Comparison of ENCODE assay signal across 7 cellular contexts in the genomic region with DNA sequence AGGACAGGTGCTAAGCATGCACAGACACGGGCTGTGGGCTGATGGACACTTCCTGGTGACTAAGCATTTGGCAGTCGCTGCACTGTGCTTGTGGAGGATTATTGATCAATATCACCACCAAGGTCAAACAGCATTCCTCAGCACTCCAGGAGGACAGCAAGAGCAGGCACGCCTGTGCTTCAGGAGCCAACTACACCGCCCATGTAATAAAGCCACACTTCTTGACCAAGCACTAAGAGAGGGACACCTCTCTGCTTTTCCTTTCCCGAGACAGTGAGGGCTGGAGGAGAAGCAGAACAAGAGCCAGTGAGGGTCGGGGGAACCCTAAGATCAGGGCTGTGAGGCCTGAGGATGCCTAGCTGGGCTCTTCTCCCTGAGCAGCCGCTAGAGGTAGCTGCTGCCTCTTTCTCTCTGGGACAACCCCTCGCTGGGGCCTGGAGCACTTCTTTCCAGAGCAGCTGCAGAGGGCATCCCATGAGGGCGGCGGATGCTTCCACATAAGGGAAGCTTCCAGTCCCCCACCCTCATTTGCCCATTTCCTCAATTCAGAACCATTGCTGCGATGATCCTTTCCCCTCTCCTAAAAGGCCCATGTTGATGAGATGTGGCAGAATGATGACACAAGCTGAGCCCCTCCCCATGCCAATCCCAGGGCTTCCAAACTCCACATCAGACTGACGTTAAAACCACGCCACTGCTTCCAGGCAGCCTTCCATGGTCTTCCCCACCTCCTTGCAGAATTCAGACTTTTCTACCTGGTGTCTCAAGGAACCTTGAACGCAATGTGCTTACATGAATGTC. TPM values are rescaled to one million over a fixed set of nuclear protein-coding genes. Genes with fewer than 3 reads are reported as not detected.
DNase-seq lines count a peak whose midpoint lies in the region; ATAC-seq and TF ChIP-seq lines count a peak whose summit lies in the region.

No MANE protein-coding gene starts in this region.

- WGBS in right lobe of liver (ENCODE audit: insufficient coverage, low coverage, low lambda C conversion rate, missing lambda C conversion rate): 32% methylated on average over 11 of the region's 14 CpGs
- 43 to 47% methylated on average over 14 of the region's 14 CpGs for WGBS in tibial nerve, 2 donors

- H4K20me1 ChIP-seq in HCT116 (ENCODE audit: insufficient read depth): no peaks in the 10 kb centered on the region

- DNase-seq in DMS53 (lab: John Stamatoyannopoulos, UW) (peak; percentile 87), HCT116 (ENCODE audit: low read depth, low spot score) (peak; percentile 44), RPMI7951 (ENCODE audit: low read depth) (peak; percentile 44), right lobe of liver (peak; percentile 65 to 71 (median 69)), tibial nerve (ENCODE audit: low spot score in 2 of 2) (peak; percentile 43 to 56)

- no peaks in the 10 kb centered on the region for H3K27me3 Mint-ChIP-seq in dendritic cell treated with granulocyte-macrophage colony-stimulating factor and Interleukin-4, amounts not matched to agents 40 ng/mL and 50 ng/mL, for 4 days

- peak overlapping the region; percentile 53 for H3K27ac Mint-ChIP-seq in dendritic cell treated with granulocyte-macrophage colony-stimulating factor and Interleukin-4, amounts not matched to agents 40 ng/mL and 50 ng/mL, for 4 days

- no peak overlapping the region for H3K9ac ChIP-seq in HCT116 (ENCODE audit: low read length)

- TF ChIP-seq EP300 in tibial nerve (IDR thresholded peaks at IDR 0.05): no peak

- peaks cover 69% of the 10 kb centered on the region for H3K36me3 Mint-ChIP-seq in dendritic cell treated with granulocyte-macrophage colony-stimulating factor and Interleukin-4, amounts not matched to agents 40 ng/mL and 50 ng/mL, for 4 days (ENCODE audit: low read depth)

- H3K4me1 ChIP-seq in HCT116 (ENCODE audit: control insufficient read depth in 1 of 2, insufficient read depth in 2 of 2, low read length in 2 of 2) (peaks cover 3 to 13% of the 10 kb centered on the region in 2 experiments), right lobe of liver (peaks cover 0 to 8% (median 0%) of the 10 kb centered on the region in 4 donors), tibial nerve (peaks cover 0 to 16% (median 0%) of the 10 kb centered on the region in 4 donors)

- peak overlapping the region; percentile 66 for H3K4me2 ChIP-seq in HCT116 (ENCODE audit: low read length)

- no peaks in the 10 kb centered on the region for H3K9me3 ChIP-seq in HCT116 (ENCODE audit: control insufficient read depth in 1 of 2, insufficient read depth in 1 of 2, low read depth in 1 of 2, low read length in 2 of 2)
- H3K9me3 ChIP-seq in right lobe of liver: no peaks in the 10 kb centered on the region
- H3K9me3 ChIP-seq in tibial nerve: no peaks in the 10 kb centered on the region

- intact Hi-C loops in HCT116 (cut with micrococcal nuclease) (loop anchor here (1.0 kb wide), 1 partner anchor 122 kb away; no protein-coding TSS in a partner anchor), right lobe of liver (cut with DNase I) (loop anchor here in 1 of 2 donors (5.0 to 10.0 kb wide), 2 partner anchors 123 to 319 kb away; no protein-coding TSS in a partner anchor)
- intact Hi-C loops in dendritic cell treated with granulocyte-macrophage colony-stimulating factor and Interleukin-4, amounts not matched to agents 40 ng/mL and 50 ng/mL, for 4 days (cut with micrococcal nuclease): loop anchor here (1.0 kb wide), 1 partner anchor 122 kb away; no protein-coding TSS in a partner anchor

- H3K27me3 ChIP-seq in HCT116 (ENCODE audit: insufficient read depth, low read length) (no peaks in the 10 kb centered on the region), right lobe of liver (no peaks in the 10 kb centered on the region), tibial nerve (no peaks in the 10 kb centered on the region)

- POLR2A ChIA-PET in HCT116 (lab: Charles Lee): interaction anchor here (0.7 to 1.0 kb wide), 2 partner anchors 122 to 486 kb away, joined by 3 read pairs; a partner anchor contains a TSS

- no peaks in the 10 kb centered on the region for H3K9me3 Mint-ChIP-seq in dendritic cell treated with granulocyte-macrophage colony-stimulating factor and Interleukin-4, amounts not matched to agents 40 ng/mL and 50 ng/mL, for 4 days

- peaks cover 27% of the 10 kb centered on the region for H3K4me1 Mint-ChIP-seq in dendritic cell treated with granulocyte-macrophage colony-stimulating factor and Interleukin-4, amounts not matched to agents 40 ng/mL and 50 ng/mL, for 4 days (ENCODE audit: low read depth)

- H3K4me3 ChIP-seq in HCT116 (replicated peaks in 1 of 2; ENCODE audit: low read depth in 1 of 2, low read length in 2 of 2) (no peak overlapping the region), right lobe of liver (no peak overlapping the region), tibial nerve (no peak overlapping the region)

- H3K36me3 ChIP-seq in HCT116 (ENCODE audit: control insufficient read depth in 1 of 2, insufficient read depth in 2 of 2, low read length in 2 of 2) (no peaks in the 10 kb centered on the region), right lobe of liver (no peaks in the 10 kb centered on the region), tibial nerve (no peaks in the 10 kb centered on the region)

- BruUV-seq in HCT116 (replicated peaks; lab: Mats Ljungman, UMichigan): no TSS peak

- H3K27ac ChIP-seq in HCT116 (ENCODE audit: low read depth, low read length) (no peak overlapping the region), right lobe of liver (no peak overlapping the region), tibial nerve (no peak overlapping the region)

- H2AFZ ChIP-seq in HCT116 (ENCODE audit: low read depth, low read length, poor library complexity, severe bottlenecking): peak overlapping the region; percentile 81

- TF ChIP-seq POLR2A in HCT116 (IDR thresholded peaks at IDR 0.05; ENCODE audit: borderline replicate concordance, extremely low read depth, insufficient read depth, insufficient read length) (no peak), right lobe of liver (IDR thresholded peaks at IDR 0.05) (no peak), tibial nerve (IDR thresholded peaks at IDR 0.05) (no peak)

- H3K79me2 ChIP-seq in HCT116 (ENCODE audit: insufficient read depth, low read length): no peaks in the 10 kb centered on the region

- H3K9me2 ChIP-seq in HCT116 (ENCODE audit: insufficient read depth): no peaks in the 10 kb centered on the region

- no peak overlapping the region for H3K4me3 Mint-ChIP-seq in dendritic cell treated with granulocyte-macrophage colony-stimulating factor and Interleukin-4, amounts not matched to agents 40 ng/mL and 50 ng/mL, for 4 days

- TF ChIP-seq CTCF in HCT116 (IDR thresholded peaks at IDR 0.05 in 2 of 3, conservative IDR thresholded peaks at IDR 0.05 in 1 of 3; ENCODE audit: borderline replicate concordance in 1 of 3, insufficient read depth in 1 of 3, low read depth in 2 of 3, low read length in 2 of 3) (peak; percentile 84 to 90 (median 90)), right lobe of liver (IDR thresholded peaks at IDR 0.05) (peak; percentile 63 to 82 (median 73)), tibial nerve (IDR thresholded peaks at IDR 0.05) (peak; percentile 60 to 78 (median 66))

- CTCF ChIA-PET in HCT116 (lab: Charles Lee): interaction anchor here (0.7 to 4.1 kb wide), 11 partner anchors 9 to 191 kb away, joined by 3 to 111 read pairs (median 4); no protein-coding TSS in a partner anchor

- RAD21 ChIA-PET in HCT116 (lab: Charles Lee; ENCODE audit: low non-redundant PET in 1 of 2, low total read pairs in 2 of 2, uncharacterized antibody in 2 of 2, unreplicated experiment in 2 of 2): interaction anchor here (1.5 to 3.3 kb wide), 2 partner anchors 122 kb away, joined by 14 to 20 read pairs; no protein-coding TSS in a partner anchor

- ATAC-seq in HCT116: peak; percentile 97
- ATAC-seq in right lobe of liver: peak; percentile 84 to 91 (median 88)
- ATAC-seq in HG03039 (IDR thresholded peaks at IDR 0.05; ENCODE audit: unreplicated experiment): no peak

- TF ChIP-seq RAD21 in HCT116 (IDR thresholded peaks at IDR 0.05; ENCODE audit: low read depth): peak; percentile 94

TF ChIP-seq in HCT116, 20 proteins besides CTCF, POLR2A, EP300 and RAD21 (continues in another document):
- TF ChIP-seq EZH2 (IDR thresholded peaks at IDR 0.05) (no peak), SIN3A (IDR thresholded peaks at IDR 0.05; ENCODE audit: low read depth) (no peak)

RNA-seq across cellular contexts. Expression of a gene that starts 19.1 kb away (rescaled TPM):
- total RNA-seq in HCT116 (2021; ENCODE audit: unreplicated experiment) (0.22 TPM), right lobe of liver (1 to 10 TPM in 1 of 6 experiments, under 1 TPM in 5; 0.14 to 1.4 (median 0.37) TPM), tibial nerve (1 to 10 TPM in 2 of 4 donors, under 1 TPM in 2; 0.78 to 2.4 (median 1.3) TPM)
- polyA plus RNA-seq in HCT116 (2012): 0.11 and 0.16 TPM in 2 replicates
- 0.96 and 0.98 TPM in 2 replicates for total RNA-seq in RPMI7951 (2014; rRNA removed; shearing (Covaris generic))

RNA-seq across cellular contexts. Expression of a gene that starts 39.6 kb away (rescaled TPM):
- total RNA-seq in HCT116 (2021; ENCODE audit: unreplicated experiment) (0.12 TPM), right lobe of liver (under 1 TPM in 2 of 6 experiments, not detected in 4; 0.11 to 0.22 TPM), tibial nerve (not detected)
- polyA plus RNA-seq in HCT116 (2012): not detected in 2 replicates
- total RNA-seq in RPMI7951 (2014; rRNA removed; shearing (Covaris generic)): 0.60 TPM in 1 of 2 replicates, not detected in the other

RNA-seq across cellular contexts. Expression of a gene that starts 40.9 kb away (rescaled TPM):
- total RNA-seq in HCT116 (2021; ENCODE audit: unreplicated experiment) (not detected), right lobe of liver (under 1 TPM in 1 of 6 experiments, not detected in 5; 0.09 TPM), tibial nerve (not detected)
- 0.02 TPM in 1 of 2 replicates, not detected in the other for polyA plus RNA-seq in HCT116 (2012)
- under 0.01 TPM in 1 of 2 replicates, not detected in the other for total RNA-seq in RPMI7951 (2014; rRNA removed; shearing (Covaris generic))
